Comparison of ENCODE assay signal across 8 cellular contexts in genomic region chr15:74725845-74726773, GRCh38. TPM values are rescaled to one million over a fixed set of nuclear protein-coding genes. Genes with fewer than 3 reads are reported as not detected.
DNase-seq lines count a peak whose midpoint lies in the region; ATAC-seq, FAIRE-seq and TF ChIP-seq lines count a peak whose summit lies in the region.

No MANE protein-coding gene starts in this region.

- peak; percentile 25 for TF ChIP-seq CTCF in CD8-positive, alpha-beta T cell (IDR thresholded peaks at IDR 0.05)
- TF ChIP-seq CTCF in HCT116 (IDR thresholded peaks at IDR 0.05 in 2 of 3, conservative IDR thresholded peaks at IDR 0.05 in 1 of 3; ENCODE audit: borderline replicate concordance in 1 of 3, insufficient read depth in 1 of 3, low read depth in 2 of 3, low read length in 2 of 3) (no peak), GM12878 (IDR thresholded peaks at IDR 0.05 in 2 of 3, conservative IDR thresholded peaks at IDR 0.05 in 1 of 3; ENCODE audit: control insufficient read depth in 2 of 3, extremely low read depth in 1 of 3, insufficient read depth in 1 of 3, low read depth in 3 of 3, low read length in 3 of 3) (no peak), keratinocyte (optimal IDR thresholded peaks at IDR 0.05 in 1 of 3, IDR thresholded peaks at IDR 0.05 in 1 of 3, conservative IDR thresholded peaks at IDR 0.05 in 1 of 3; ENCODE audit: extremely low read depth in 1 of 3, insufficient read depth in 2 of 3, low read length in 3 of 3) (peak in 1 of 3 experiments; percentile 2)

- 3% methylated on average over 57 of the region's 86 CpGs for WGBS in GM12878 (ENCODE audit: insufficient coverage, insufficient replicate concordance, low lambda C conversion rate, missing lambda C conversion rate)

- RAD21 ChIA-PET in HCT116 (lab: Charles Lee; ENCODE audit: low non-redundant PET in 1 of 2, low total read pairs in 2 of 2, uncharacterized antibody in 2 of 2, unreplicated experiment in 2 of 2): no interaction called here
- RAD21 ChIA-PET in GM12878 (lab: Charles Lee; ENCODE audit: unreplicated experiment): no interaction called here

- H3K27ac Mint-ChIP-seq in CD8-positive, alpha-beta T cell: no peak overlapping the region

- CTCF ChIA-PET in CD8-positive, alpha-beta T cell (lab: Charles Lee): interaction anchor here (1.3 to 2.9 kb wide), 3 partner anchors 56 to 93 kb away, joined by 3 to 11 read pairs (median 3); no protein-coding TSS in a partner anchor
- CTCF ChIA-PET in HCT116 (lab: Charles Lee) (interaction anchor here (0.6 to 1.5 kb wide), 5 partner anchors 42 to 344 kb away, joined by 3 to 4 read pairs (median 3); no protein-coding TSS in a partner anchor), GM12878 (lab: Yijun Ruan, JAX) (no interaction called here)

- H3K27me3 Mint-ChIP-seq in CD8-positive, alpha-beta T cell (ENCODE audit: low read depth): peaks cover 26% of the 10 kb centered on the region

- SMC1A ChIA-PET in GM12878 (lab: Charles Lee; ENCODE audit: uncharacterized antibody, unreplicated experiment): no interaction called here

- peak overlapping the region; percentile 77 for H3K4me3 Mint-ChIP-seq in CD8-positive, alpha-beta T cell

- H3K9me1 ChIP-seq in keratinocyte (ENCODE audit: control insufficient read depth, extremely low read depth, insufficient read depth, low read length): no peaks in the 10 kb centered on the region

- H3K79me2 ChIP-seq in HCT116 (ENCODE audit: insufficient read depth, low read length) (no peaks in the 10 kb centered on the region), GM12878 (ENCODE audit: control insufficient read depth, insufficient read depth, low read length) (no peaks in the 10 kb centered on the region), keratinocyte (ENCODE audit: control insufficient read depth, insufficient read depth, low read length) (no peaks in the 10 kb centered on the region)

- no peak overlapping the region for H2AFZ ChIP-seq in HCT116 (ENCODE audit: low read depth, low read length, poor library complexity, severe bottlenecking)
- peak overlapping the region; percentile 80 for H2AFZ ChIP-seq in GM12878 (ENCODE audit: control insufficient read depth, low read depth, low read length)
- peak overlapping the region; percentile 75 for H2AFZ ChIP-seq in keratinocyte (ENCODE audit: control insufficient read depth, low read length)

- intact Hi-C loops in CD8-positive, alpha-beta T cell (cut with DNase I, micrococcal nuclease): loop anchor here in 1 of 2 experiments (1.0 kb wide), 1 partner anchor 30 kb away; the partner anchor contains the start of gene EDC3
- intact Hi-C loops in HCT116 (cut with micrococcal nuclease) (no loop called here), GM12878 (cut with micrococcal nuclease; ENCODE audit: unreplicated experiment) (no loop called here)

- no peak for TF ChIP-seq RAD21 in HCT116 (IDR thresholded peaks at IDR 0.05; ENCODE audit: low read depth)
- TF ChIP-seq RAD21 in GM12878 (IDR thresholded peaks at IDR 0.05; ENCODE audit: insufficient read depth, low read depth, low read length): no peak

- no peaks in the 10 kb centered on the region for H3K9me2 ChIP-seq in HCT116 (ENCODE audit: insufficient read depth)

- peak overlapping the region; percentile 73 for H3K4me3 ChIP-seq in CD8-positive, alpha-beta T cell (ENCODE audit: low read depth, low read length)
- peak overlapping the region; percentile 64 to 71 for H3K4me3 ChIP-seq in HCT116 (replicated peaks in 1 of 2; ENCODE audit: low read depth in 1 of 2, low read length in 2 of 2)
- H3K4me3 ChIP-seq in GM12878: peak overlapping the region; percentile 50; the same call in 1 of the 2 replicates
- peak overlapping the region; percentile 44 to 64 (median 64) for H3K4me3 ChIP-seq in keratinocyte (ENCODE audit: control insufficient read depth in 2 of 3, extremely low read depth in 1 of 3, insufficient read depth in 2 of 3, low read depth in 1 of 3, low read length in 3 of 3)

- no peaks in the 10 kb centered on the region for H3K9me3 ChIP-seq in CD8-positive, alpha-beta T cell (ENCODE audit: low read length)
- H3K9me3 ChIP-seq in HCT116 (ENCODE audit: control insufficient read depth in 1 of 2, insufficient read depth in 1 of 2, low read depth in 1 of 2, low read length in 2 of 2) (no peaks in the 10 kb centered on the region), GM12878 (replicated peaks; ENCODE audit: control insufficient read depth, insufficient read depth, low read length) (no peaks in the 10 kb centered on the region), keratinocyte (ENCODE audit: control insufficient read depth, low read depth, low read length) (no peaks in the 10 kb centered on the region)

- FAIRE-seq in GM12878 (lab: Jason Lieb, UNC) (no peak), keratinocyte (lab: Jason Lieb, UNC) (no peak)

- DNase-seq in CD8-positive, alpha-beta T cell: peak in 5 of 7 experiments; percentile 32 to 64 (median 37)
- no peak for DNase-seq in HCT116 (ENCODE audit: low read depth, low spot score)
- peak; percentile 13 to 70 (median 26) for DNase-seq in T-helper 2 cell
- DNase-seq in GM12878 (ENCODE audit: low read depth, low spot score): no peak
- DNase-seq in keratinocyte (ENCODE audit: low read depth, low spot score): no peak
- DNase-seq in stimulated activated CD4-positive, alpha-beta T cell treated with anti-CD3 and anti-CD28 coated beads, Interleukin-1b, Interleukin-23, amount 100 ng/mL, for 48 hours: peak; percentile 40
- DNase-seq in middle frontal gyrus (ENCODE audit: extremely low spot score, low spot score): no peak
- no peak for DNase-seq in OCI-M2 (lab: John Stamatoyannopoulos, UW; ENCODE audit: unreplicated experiment)

- peaks cover 7% of the 10 kb centered on the region for H3K4me1 ChIP-seq in CD8-positive, alpha-beta T cell (ENCODE audit: insufficient read depth, low read length)
- H3K4me1 ChIP-seq in HCT116 (ENCODE audit: control insufficient read depth in 1 of 2, insufficient read depth in 2 of 2, low read length in 2 of 2): peaks cover 22 to 43% of the 10 kb centered on the region in 2 experiments
- peaks cover 4% of the 10 kb centered on the region for H3K4me1 ChIP-seq in GM12878 (ENCODE audit: control insufficient read depth, insufficient read depth, low read length)
- peaks cover 5% of the 10 kb centered on the region for H3K4me1 ChIP-seq in keratinocyte (ENCODE audit: control insufficient read depth, extremely low read depth, insufficient read depth, low read length)

- H3K36me3 Mint-ChIP-seq in CD8-positive, alpha-beta T cell: no peaks in the 10 kb centered on the region

- H3K27me3 ChIP-seq in CD8-positive, alpha-beta T cell (ENCODE audit: insufficient read depth, low read length): peaks cover 2% of the 10 kb centered on the region
- no peaks in the 10 kb centered on the region for H3K27me3 ChIP-seq in HCT116 (ENCODE audit: insufficient read depth, low read length)
- peaks cover 0 to 3% of the 10 kb centered on the region in 2 experiments; a peak in 3 of 4 replicates for H3K27me3 ChIP-seq in GM12878 (replicated peaks in 1 of 2; ENCODE audit: control insufficient read depth in 2 of 2, insufficient read depth in 2 of 2, low read length in 1 of 2)
- H3K27me3 ChIP-seq in keratinocyte (ENCODE audit: control insufficient read depth, extremely low read depth, insufficient read depth, low read length): peaks cover 11% of the 10 kb centered on the region

- no peaks in the 10 kb centered on the region for H3K9me3 Mint-ChIP-seq in CD8-positive, alpha-beta T cell

- H3K9ac ChIP-seq in HCT116 (ENCODE audit: low read length) (peak overlapping the region; percentile 68), GM12878 (ENCODE audit: control insufficient read depth, insufficient read depth, low read length) (peak overlapping the region; percentile 34; the same call in 1 of the 2 replicates), keratinocyte (ENCODE audit: control insufficient read depth, extremely low read depth, insufficient read depth, low read length) (peak overlapping the region; percentile 72)

- H3K4me1 Mint-ChIP-seq in CD8-positive, alpha-beta T cell (ENCODE audit: low read depth): peaks cover 9% of the 10 kb centered on the region

- peak; percentile 69 for ATAC-seq in CD8-positive, alpha-beta T cell
- ATAC-seq in HCT116 (peak; percentile 69), GM12878 (peak; percentile 80)

- POLR2A ChIA-PET in CD8-positive, alpha-beta T cell (lab: Charles Lee): interaction anchor here (1.0 to 1.1 kb wide), 2 partner anchors 9 to 16 kb away, joined by 3 read pairs; no protein-coding TSS in a partner anchor
- POLR2A ChIA-PET in HCT116 (lab: Charles Lee): interaction anchor here (2.5 kb wide), 1 partner anchor 34 kb away, joined by 10 read pairs; no protein-coding TSS in a partner anchor
- POLR2A ChIA-PET in GM12878 (lab: Charles Lee): interaction anchor here (0.5 to 0.8 kb wide), 2 partner anchors 262 to 723 kb away, joined by 3 to 4 read pairs; no protein-coding TSS in a partner anchor

- TF ChIP-seq POLR2A in HCT116 (IDR thresholded peaks at IDR 0.05; ENCODE audit: borderline replicate concordance, extremely low read depth, insufficient read depth, insufficient read length): no peak
- TF ChIP-seq POLR2A in GM12878 (IDR thresholded peaks at IDR 0.05; ENCODE audit: low read depth, low read length): no peak; the same call in 1 of the 2 replicates

- no peak for TF ChIP-seq EP300 in GM12878 (IDR thresholded peaks at IDR 0.05; ENCODE audit: borderline replicate concordance in 1 of 2, control insufficient read depth in 1 of 2, low read depth in 2 of 2, low read length in 2 of 2)

- dilution Hi-C loops in keratinocyte (cut with MboI; ENCODE audit: extremely low pct_ligation_motif_present, low sequenced_read_pairs): no loop called here

- H4K20me1 ChIP-seq in HCT116 (ENCODE audit: insufficient read depth) (no peaks in the 10 kb centered on the region), GM12878 (ENCODE audit: control insufficient read depth, insufficient read depth) (no peaks in the 10 kb centered on the region), keratinocyte (ENCODE audit: control insufficient read depth, extremely low read depth, insufficient read depth, low read length) (no peaks in the 10 kb centered on the region)

- in situ Hi-C loops in GM12878 (cut with MboI): no loop called here

- BruUV-seq in HCT116 (replicated peaks; lab: Mats Ljungman, UMichigan): no TSS peak
- no TSS peak for BruUV-seq in GM12878 (replicated peaks; lab: Mats Ljungman, UMichigan)

- H3K4me2 ChIP-seq in HCT116 (ENCODE audit: low read length): peak overlapping the region; percentile 100
- peak overlapping the region; percentile 92 for H3K4me2 ChIP-seq in GM12878 (ENCODE audit: control insufficient read depth, insufficient read depth)
- peak overlapping the region; percentile 94 for H3K4me2 ChIP-seq in keratinocyte (ENCODE audit: control insufficient read depth, extremely low read depth, insufficient read depth, low read depth, low read length)

- no peaks in the 10 kb centered on the region for H3K36me3 ChIP-seq in CD8-positive, alpha-beta T cell (ENCODE audit: insufficient read depth, low read length)
- no peaks in the 10 kb centered on the region for H3K36me3 ChIP-seq in HCT116 (ENCODE audit: control insufficient read depth in 1 of 2, insufficient read depth in 2 of 2, low read length in 2 of 2)
- H3K36me3 ChIP-seq in GM12878 (ENCODE audit: control insufficient read depth in 2 of 2, insufficient read depth in 2 of 2, low read length in 1 of 2): no peaks in the 10 kb centered on the region
- no peaks in the 10 kb centered on the region for H3K36me3 ChIP-seq in keratinocyte (ENCODE audit: control insufficient read depth in 2 of 2, extremely low read depth in 1 of 2, insufficient read depth in 2 of 2, low read length in 2 of 2)

- no peak overlapping the region for H3K27ac ChIP-seq in CD8-positive, alpha-beta T cell (ENCODE audit: low read depth, low read length)
- H3K27ac ChIP-seq in HCT116 (ENCODE audit: low read depth, low read length) (peak overlapping the region; percentile 74), GM12878 (ENCODE audit: control insufficient read depth, insufficient read depth) (no peak overlapping the region), keratinocyte (ENCODE audit: control insufficient read depth, insufficient read depth, low read length) (no peak overlapping the region)

RNA-seq across cellular contexts. Expression of gene CYP1A1, which starts 0.8 kb away (rescaled TPM):
- not detected for total RNA-seq in CD8-positive, alpha-beta T cell
- 1.5 TPM for total RNA-seq in HCT116 (2021; ENCODE audit: unreplicated experiment)
- 0.51 and 1.0 TPM in 2 replicates for polyA plus RNA-seq in HCT116 (2012)
- 0.37 and 0.65 TPM in 2 replicates for total RNA-seq in GM12878 (2013; cell fraction: nucleolus; rRNA removed)
- 0.28 TPM in 1 of 2 replicates, not detected in the other for total RNA-seq in GM12878 (2014; rRNA removed)
- 0.09 TPM in 1 of 2 replicates, not detected in the other for total RNA-seq in GM12878 (2014; rRNA removed; fragmentation: Illumina TruSeq; extraction: Trizol)
- total RNA-seq in GM12878 (2021): not detected in 2 replicates
- 0.31 TPM for polyA plus RNA-seq in GM12878 (2011; ENCODE audit: low read depth)
- 0.05 and 0.29 TPM in 2 replicates for polyA plus RNA-seq in GM12878 (2011; rRNA removed)
- polyA plus RNA-seq in GM12878 (2011; cell fraction: cytosol; rRNA removed): 0.12 and 0.25 TPM in 2 replicates
- polyA plus RNA-seq in GM12878 (2011; cell fraction: nucleus; rRNA removed): 0.19 and 0.30 TPM in 2 replicates
- 0.41 and 0.60 TPM in 2 replicates for polyA plus RNA-seq in GM12878 (2012)
- 0.04 TPM in 1 of 2 replicates, not detected in the other for polyA plus RNA-seq in GM12878 (2014; fragmentation: Illumina TruSeq; extraction: Trizol)
- polyA plus RNA-seq in GM12878 (2014; fragmentation: Nextera tagmentation; extraction: Ambion mirVana): not detected
- polyA plus RNA-seq in GM12878 (2014; rRNA removed): 0.04 and 0.22 TPM in 2 replicates
- polyA plus RNA-seq in GM12878 (2016; fragmentation: Nextera tagmentation; extraction: Ambion mirVana): under 1 TPM in 1 of 2 experiments, not detected in 1; 0.71 TPM
- polyA minus RNA-seq in GM12878 (2011; rRNA and poly(A)+ RNA removed): 0.41 TPM in 1 of 2 replicates, not detected in the other
- not detected in 2 replicates for polyA minus RNA-seq in GM12878 (2011; cell fraction: cytosol; rRNA and poly(A)+ RNA removed)
- 0.36 TPM in 1 of 2 replicates, not detected in the other for polyA minus RNA-seq in GM12878 (2011; cell fraction: nucleus; rRNA and poly(A)+ RNA removed)
- polyA plus RNA-seq in keratinocyte: 3.1 to 23.4 TPM (median 4.8 TPM) in 3 replicates
- polyA plus RNA-seq in keratinocyte (2011; ENCODE audit: low read depth): 4.3 TPM
- 5.8 and 7.4 TPM in 2 replicates for polyA plus RNA-seq in keratinocyte (2011; cell fraction: cytosol; rRNA removed)
- polyA plus RNA-seq in keratinocyte (2011; cell fraction: nucleus; rRNA removed): 19.8 and 26.2 TPM in 2 replicates
- 2.6 and 8.5 TPM in 2 replicates for polyA plus RNA-seq in keratinocyte (2012; ENCODE audit: low replicate concordance)
- polyA minus RNA-seq in keratinocyte: 3.5 to 18.4 TPM (median 10.9 TPM) in 3 replicates
- 8.1 TPM for polyA minus RNA-seq in keratinocyte (2011; cell fraction: cytosol; rRNA and poly(A)+ RNA removed)
- polyA minus RNA-seq in keratinocyte (2011; cell fraction: nucleus; rRNA and poly(A)+ RNA removed): 10.4 and 11.4 TPM in 2 replicates

RNA-seq across cellular contexts. Expression of gene CYP1A2, which starts 22.5 kb away (rescaled TPM):
- not detected for total RNA-seq in CD8-positive, alpha-beta T cell
- total RNA-seq in HCT116 (2021; ENCODE audit: unreplicated experiment) (not detected), GM12878 (2014; rRNA removed) (not detected in 2 replicates), GM12878 (2014; rRNA removed; fragmentation: Illumina TruSeq; extraction: Trizol) (not detected in 2 replicates), GM12878 (2021) (not detected in 2 replicates)
- not detected in 2 replicates for polyA plus RNA-seq in HCT116 (2012)
- not detected in 2 replicates for total RNA-seq in GM12878 (2013; cell fraction: nucleolus; rRNA removed)
- polyA plus RNA-seq in GM12878 (2011; ENCODE audit: low read depth): not detected
- polyA plus RNA-seq in GM12878 (2011; rRNA removed) (0.03 TPM in 1 of 2 replicates, not detected in the other), GM12878 (2014; fragmentation: Illumina TruSeq; extraction: Trizol) (not detected in 2 replicates), GM12878 (2014; fragmentation: Nextera tagmentation; extraction: Ambion mirVana) (not detected), GM12878 (2014; rRNA removed) (not detected in 2 replicates), GM12878 (2016; fragmentation: Nextera tagmentation; extraction: Ambion mirVana) (under 1 TPM; 0.05 to 0.09 TPM), keratinocyte (0.04 to 0.09 TPM in 2 of 3 replicates, not detected in the other)
- not detected in 2 replicates for polyA plus RNA-seq in GM12878 (2011; cell fraction: cytosol; rRNA removed)
- polyA plus RNA-seq in GM12878 (2011; cell fraction: nucleus; rRNA removed): not detected in 2 replicates
- polyA plus RNA-seq in GM12878 (2012): not detected in 2 replicates
- not detected in 2 replicates for polyA minus RNA-seq in GM12878 (2011; rRNA and poly(A)+ RNA removed)
- polyA minus RNA-seq in GM12878 (2011; cell fraction: cytosol; rRNA and poly(A)+ RNA removed): not detected in 2 replicates
- polyA minus RNA-seq in GM12878 (2011; cell fraction: nucleus; rRNA and poly(A)+ RNA removed): not detected in 2 replicates
- polyA plus RNA-seq in keratinocyte (2011; ENCODE audit: low read depth): not detected
- polyA plus RNA-seq in keratinocyte (2011; cell fraction: cytosol; rRNA removed): 0.06 TPM in 1 of 2 replicates, not detected in the other
- 0.04 and 0.09 TPM in 2 replicates for polyA plus RNA-seq in keratinocyte (2011; cell fraction: nucleus; rRNA removed)
- not detected in 2 replicates for polyA plus RNA-seq in keratinocyte (2012; ENCODE audit: low replicate concordance)
- not detected in 3 replicates for polyA minus RNA-seq in keratinocyte
- polyA minus RNA-seq in keratinocyte (2011; cell fraction: cytosol; rRNA and poly(A)+ RNA removed): not detected
- polyA minus RNA-seq in keratinocyte (2011; cell fraction: nucleus; rRNA and poly(A)+ RNA removed): not detected in 2 replicates

RNA-seq across cellular contexts. Expression of gene EDC3, which starts 30.3 kb away (rescaled TPM):
- total RNA-seq in CD8-positive, alpha-beta T cell: 10 to 100 TPM in 1 of 2 experiments, 1 to 10 TPM in 1; 9.8 to 11.8 TPM
- total RNA-seq in HCT116 (2021; ENCODE audit: unreplicated experiment): 45.1 TPM
- 34.0 and 36.3 TPM in 2 replicates for polyA plus RNA-seq in HCT116 (2012)
- 24.5 and 29.5 TPM in 2 replicates for total RNA-seq in GM12878 (2013; cell fraction: nucleolus; rRNA removed)
- 15.4 and 16.3 TPM in 2 replicates for total RNA-seq in GM12878 (2014; rRNA removed)
- 11.7 and 11.8 TPM in 2 replicates for total RNA-seq in GM12878 (2014; rRNA removed; fragmentation: Illumina TruSeq; extraction: Trizol)
- 43.6 and 48.4 TPM in 2 replicates for total RNA-seq in GM12878 (2021)
- 42.3 TPM for polyA plus RNA-seq in GM12878 (2011; ENCODE audit: low read depth)
- polyA plus RNA-seq in GM12878 (2011; rRNA removed): 32.6 and 46.9 TPM in 2 replicates
- 40.8 and 49.0 TPM in 2 replicates for polyA plus RNA-seq in GM12878 (2011; cell fraction: cytosol; rRNA removed)
- 62.7 and 65.0 TPM in 2 replicates for polyA plus RNA-seq in GM12878 (2011; cell fraction: nucleus; rRNA removed)
- polyA plus RNA-seq in GM12878 (2012): 29.0 and 31.5 TPM in 2 replicates
- 43.1 and 45.8 TPM in 2 replicates for polyA plus RNA-seq in GM12878 (2014; fragmentation: Illumina TruSeq; extraction: Trizol)
- polyA plus RNA-seq in GM12878 (2014; fragmentation: Nextera tagmentation; extraction: Ambion mirVana): 10 to 100 TPM; 16.0 to 18.5 TPM
- polyA plus RNA-seq in GM12878 (2014; rRNA removed): 33.6 and 34.2 TPM in 2 replicates
- 10 to 100 TPM; 36.5 to 39.6 TPM for polyA plus RNA-seq in GM12878 (2016; fragmentation: Nextera tagmentation; extraction: Ambion mirVana)
- polyA minus RNA-seq in GM12878 (2011; rRNA and poly(A)+ RNA removed): 85.8 and 102 TPM in 2 replicates
- polyA minus RNA-seq in GM12878 (2011; cell fraction: cytosol; rRNA and poly(A)+ RNA removed): 19.9 and 29.8 TPM in 2 replicates
- polyA minus RNA-seq in GM12878 (2011; cell fraction: nucleus; rRNA and poly(A)+ RNA removed): 30.1 and 36.9 TPM in 2 replicates
- 33.6 to 45.4 TPM (median 38.1 TPM) in 3 replicates for polyA plus RNA-seq in keratinocyte
- polyA plus RNA-seq in keratinocyte (2011; ENCODE audit: low read depth): 5.6 TPM
- polyA plus RNA-seq in keratinocyte (2011; cell fraction: cytosol; rRNA removed): 22.7 and 30.3 TPM in 2 replicates
- 56.6 and 67.7 TPM in 2 replicates for polyA plus RNA-seq in keratinocyte (2011; cell fraction: nucleus; rRNA removed)
- polyA plus RNA-seq in keratinocyte (2012; ENCODE audit: low replicate concordance): 19.6 and 28.7 TPM in 2 replicates
- polyA minus RNA-seq in keratinocyte: 34.5 to 76.0 TPM (median 69.5 TPM) in 3 replicates
- 28.6 TPM for polyA minus RNA-seq in keratinocyte (2011; cell fraction: cytosol; rRNA and poly(A)+ RNA removed)
- 37.0 and 37.9 TPM in 2 replicates for polyA minus RNA-seq in keratinocyte (2011; cell fraction: nucleus; rRNA and poly(A)+ RNA removed)

RNA-seq across cellular contexts. Expression of gene CSK, which starts 55.8 kb away (rescaled TPM):
- 100 to 1,000 TPM in 1 of 2 experiments, 10 to 100 TPM in 1; 99.5 to 118 TPM for total RNA-seq in CD8-positive, alpha-beta T cell
- 72.2 TPM for total RNA-seq in HCT116 (2021; ENCODE audit: unreplicated experiment)
- 56.2 and 62.3 TPM in 2 replicates for polyA plus RNA-seq in HCT116 (2012)
- total RNA-seq in GM12878 (2013; cell fraction: nucleolus; rRNA removed): 239 and 258 TPM in 2 replicates
- 70.9 and 77.3 TPM in 2 replicates for total RNA-seq in GM12878 (2014; rRNA removed)
- 68.1 and 70.9 TPM in 2 replicates for total RNA-seq in GM12878 (2014; rRNA removed; fragmentation: Illumina TruSeq; extraction: Trizol)
- 313 and 327 TPM in 2 replicates for total RNA-seq in GM12878 (2021)
- polyA plus RNA-seq in GM12878 (2011; ENCODE audit: low read depth): 88.8 TPM
- polyA plus RNA-seq in GM12878 (2011; rRNA removed): 54.2 and 107 TPM in 2 replicates
- polyA plus RNA-seq in GM12878 (2011; cell fraction: cytosol; rRNA removed): 137 and 141 TPM in 2 replicates
- 436 and 515 TPM in 2 replicates for polyA plus RNA-seq in GM12878 (2011; cell fraction: nucleus; rRNA removed)
- polyA plus RNA-seq in GM12878 (2012): 170 and 175 TPM in 2 replicates
- polyA plus RNA-seq in GM12878 (2014; fragmentation: Illumina TruSeq; extraction: Trizol): 39.6 and 132 TPM in 2 replicates
- 10 to 100 TPM in 1 of 2 experiments, 1 to 10 TPM in 1; 3.4 to 11.5 TPM for polyA plus RNA-seq in GM12878 (2014; fragmentation: Nextera tagmentation; extraction: Ambion mirVana)
- 134 and 172 TPM in 2 replicates for polyA plus RNA-seq in GM12878 (2014; rRNA removed)
- polyA plus RNA-seq in GM12878 (2016; fragmentation: Nextera tagmentation; extraction: Ambion mirVana): 10 to 100 TPM; 53.4 to 74.3 TPM
- 134 and 177 TPM in 2 replicates for polyA minus RNA-seq in GM12878 (2011; rRNA and poly(A)+ RNA removed)
- polyA minus RNA-seq in GM12878 (2011; cell fraction: cytosol; rRNA and poly(A)+ RNA removed): 98.8 and 103 TPM in 2 replicates
- polyA minus RNA-seq in GM12878 (2011; cell fraction: nucleus; rRNA and poly(A)+ RNA removed): 80.9 and 166 TPM in 2 replicates
- polyA plus RNA-seq in keratinocyte: 14.9 to 41.5 TPM (median 17.2 TPM) in 3 replicates
- 16.8 TPM for polyA plus RNA-seq in keratinocyte (2011; ENCODE audit: low read depth)
- polyA plus RNA-seq in keratinocyte (2011; cell fraction: cytosol; rRNA removed): 19.4 and 37.7 TPM in 2 replicates
- 40.0 and 50.1 TPM in 2 replicates for polyA plus RNA-seq in keratinocyte (2011; cell fraction: nucleus; rRNA removed)
- 38.6 and 52.8 TPM in 2 replicates for polyA plus RNA-seq in keratinocyte (2012; ENCODE audit: low replicate concordance)
- 22.1 to 111 TPM (median 39.2 TPM) in 3 replicates for polyA minus RNA-seq in keratinocyte
- polyA minus RNA-seq in keratinocyte (2011; cell fraction: cytosol; rRNA and poly(A)+ RNA removed): 47.0 TPM
- 26.1 and 28.3 TPM in 2 replicates for polyA minus RNA-seq in keratinocyte (2011; cell fraction: nucleus; rRNA and poly(A)+ RNA removed)

Comparison
In these comparisons a context has a peak if more than half of its experiments do, and no peak if none do; other contexts are left out.
1. DNase-seq: peak in CD8-positive, alpha-beta T cell (5 of 7), T-helper 2 cell (5 of 5) and stimulated activated CD4-positive, alpha-beta T cell treated with anti-CD3 and anti-CD28 coated beads, Interleukin-1b, Interleukin-23, amount 100 ng/mL, for 48 hours (single experiment); none in HCT116 (single experiment), GM12878 (single experiment), keratinocyte (single experiment), middle frontal gyrus (single experiment) and OCI-M2 (single experiment).
2. Peak in every context shown above with its lines, with median percentiles within 50 percentile points of each other: ATAC-seq, H3K4me3 ChIP-seq, H3K4me2 ChIP-seq and H3K9ac ChIP-seq.